ENCODE assay signal across 16 cellular contexts in genomic region chr16:88058817-88059216, GRCh38.
DNase-seq lines count a peak whose midpoint lies in the region; ATAC-seq, FAIRE-seq and TF ChIP-seq lines count a peak whose summit lies in the region.
"Had no signal": no experiment of that assay in that cellular context is flagged by ENCODE, and none has a peak within 500 bp of the region (broad histone marks: within the 10 kb centered on the region; RNA-seq: fewer than 3 reads in every experiment).

No MANE protein-coding gene starts in this region.

- H3K27ac ChIP-seq in left ventricle myocardium inferior (replicated peaks) (no peak overlapping the region), HEK293 (ENCODE audit: extremely low read depth, low read depth, low read length) (no peak overlapping the region), kidney (ENCODE audit: low read depth in 2 of 2, low read length in 2 of 2) (no peak overlapping the region), spleen (no peak overlapping the region)

- TF ChIP-seq CTCF in left ventricle myocardium inferior (IDR thresholded peaks at IDR 0.05; ENCODE audit: borderline replicate concordance) (no peak), HEK293 (tag by site-specific recombination; IDR thresholded peaks at IDR 0.05) (no peak), kidney (IDR thresholded peaks at IDR 0.05; ENCODE audit: borderline replicate concordance, extremely low read depth, insufficient read depth) (no peak), spleen (IDR thresholded peaks at IDR 0.05 in 8 of 11, conservative IDR thresholded peaks at IDR 0.05 in 3 of 11) (no peak)

- no peak overlapping the region for H3K9ac ChIP-seq in kidney (ENCODE audit: low read length in 2 of 2)

- 87 to 100% (median 96%) methylated on average over 5 to 12 of the region's 12 CpGs for WGBS in spleen, 5 donors

- H3K36me3 ChIP-seq in left ventricle myocardium inferior (peaks cover 25% of the 10 kb centered on the region), HEK293 (ENCODE audit: control insufficient read depth in 2 of 2, insufficient read depth in 1 of 2, low read length in 2 of 2) (peaks cover 0 to 23% of the 10 kb centered on the region in 2 experiments; a peak in 1 of 3 replicates), kidney (ENCODE audit: control insufficient read depth in 1 of 2, insufficient read depth in 2 of 2, low read length in 2 of 2) (peaks cover 3 to 15% of the 10 kb centered on the region in 2 donors), spleen (peaks cover 0 to 81% (median 30%) of the 10 kb centered on the region in 6 donors)
- H3K36me3 ChIP-seq: HAP-1 had no signal

- peak; percentile 4 for DNase-seq in left ventricle myocardium inferior
- no peak for DNase-seq in Right ventricle myocardium inferior (ENCODE audit: missing footprints)
- peak; percentile 53 for DNase-seq in kidney
- DNase-seq in spleen = peak; percentile 41
- DNase-seq: Calu3; CD8-positive, alpha-beta T cell; DMS79 treated with DMSO at 0.1 percent for 48 hours; GF-D8; IMR-90 had no signal

- POLR2A ChIA-PET in HEK293 (lab: Yijun Ruan, JAX) = no interaction called here

- H3K4me1 ChIP-seq in left ventricle myocardium inferior (peaks cover 22% of the 10 kb centered on the region), HEK293 (ENCODE audit: control insufficient read depth, insufficient read depth, low read length) (no peaks in the 10 kb centered on the region), kidney (ENCODE audit: control insufficient read depth in 1 of 2, insufficient read depth in 1 of 2, low read depth in 1 of 2, low read length in 2 of 2) (no peaks in the 10 kb centered on the region), spleen (no peaks in the 10 kb centered on the region)
- H3K4me1 ChIP-seq: HAP-1 had no signal

- ATAC-seq in Right ventricle myocardium inferior (no peak), HG03097 (IDR thresholded peaks at IDR 0.05; ENCODE audit: low FRiP score, unreplicated experiment) (no peak), HG03442 (IDR thresholded peaks at IDR 0.05; ENCODE audit: unreplicated experiment) (no peak)
- ATAC-seq: CD8-positive, alpha-beta T cell had no signal

- FAIRE-seq in kidney (lab: Jason Lieb, UNC) = no peak
- FAIRE-seq: H1, HTR-8/SVneo had no signal

- H3K27me3 ChIP-seq in left ventricle myocardium inferior (ENCODE audit: low read depth) = no peaks in the 10 kb centered on the region
- no peaks in the 10 kb centered on the region for H3K27me3 ChIP-seq in spleen (replicated peaks in 1 of 7)
- H3K27me3 ChIP-seq: BLaER1 treated with 17β-estradiol and CSF1 and Interleukin-3, amounts not matched to agents 10 nM and 100 nM had no signal

- no peak for TF ChIP-seq POLR2A in spleen (IDR thresholded peaks at IDR 0.05)

- H3K9me3 ChIP-seq in left ventricle myocardium inferior (replicated peaks) = no peaks in the 10 kb centered on the region
- no peaks in the 10 kb centered on the region for H3K9me3 ChIP-seq in HEK293 (ENCODE audit: control insufficient read depth, insufficient read depth, low read depth, low read length)
- no peaks in the 10 kb centered on the region for H3K9me3 ChIP-seq in kidney (ENCODE audit: control insufficient read depth in 1 of 2, low read length in 2 of 2)
- H3K9me3 ChIP-seq in spleen = no peaks in the 10 kb centered on the region
- H3K9me3 ChIP-seq: BLaER1 treated with 17β-estradiol and CSF1 and Interleukin-3, amounts not matched to agents 10 nM and 100 nM; HAP-1 had no signal

- intact Hi-C loops in left ventricle myocardium inferior (cut with micrococcal nuclease) (no loop called here), Right ventricle myocardium inferior (cut with DNase I) (no loop called here), kidney (cut with DNase I) (no loop called here), spleen (cut with DNase I; ENCODE audit: low total_unique reads) (no loop called here)

- H3K4me3 ChIP-seq in left ventricle myocardium inferior = no peak overlapping the region
- no peak overlapping the region for H3K4me3 ChIP-seq in HEK293 (ENCODE audit: low read depth, low read length)
- no peak overlapping the region for H3K4me3 ChIP-seq in kidney (ENCODE audit: low read length in 2 of 2)
- H3K4me3 ChIP-seq in spleen = no peak overlapping the region
- H3K4me3 ChIP-seq: BLaER1 treated with 17β-estradiol and CSF1 and Interleukin-3, amounts not matched to agents 10 nM and 100 nM; HAP-1 had no signal

- CTCF ChIA-PET in HEK293 (lab: Yijun Ruan, JAX) = no interaction called here

TF ChIP-seq in HEK293, 187 proteins besides CTCF, POLR2A, EP300 and RAD21:
- TF ChIP-seq YY2 (tag by site-specific recombination; IDR thresholded peaks at IDR 0.05) (no peak), ZIC2 (tag by site-specific recombination; IDR thresholded peaks at IDR 0.05) (peak; percentile 82)
